Comparison of ENCODE assay signal across 8 cellular contexts in the genomic region with DNA sequence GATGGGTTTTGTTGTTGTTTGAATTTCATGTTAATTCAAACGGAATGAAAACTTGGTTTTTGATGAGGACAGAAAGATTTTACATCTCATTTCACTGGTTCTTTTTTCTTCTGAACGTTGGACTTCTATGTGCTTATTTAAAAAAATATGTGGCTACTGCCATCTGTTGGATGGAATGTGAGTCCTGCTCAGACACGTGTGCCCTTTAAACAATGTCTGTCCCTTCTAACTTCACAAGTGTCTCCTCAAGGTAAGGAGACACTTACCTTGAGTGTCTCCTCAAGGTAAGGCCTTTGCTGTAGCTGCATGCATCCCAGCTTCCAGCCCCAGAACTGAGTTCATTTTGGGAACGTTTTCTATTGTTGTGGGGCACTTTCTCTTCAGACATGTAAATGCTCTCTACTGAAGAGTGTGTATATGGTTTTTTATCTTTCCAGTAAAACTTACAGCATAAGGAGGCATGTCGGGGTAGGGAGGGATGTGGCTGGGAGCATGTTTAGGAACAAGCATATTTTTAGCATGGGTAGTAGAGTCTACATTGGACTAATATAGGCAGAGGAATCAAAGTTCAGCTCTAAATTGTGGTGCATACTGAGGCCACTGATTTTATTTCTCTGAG.
DNase-seq lines count a peak whose midpoint lies in the region; ATAC-seq, FAIRE-seq and TF ChIP-seq lines count a peak whose summit lies in the region.

No MANE protein-coding gene starts in this region.

- H3K27ac Mint-ChIP-seq in mesothelial cell of epicardium, result no peak overlapping the region

- no peaks in the 10 kb centered on the region for H3K36me3 Mint-ChIP-seq in mesothelial cell of epicardium

- no peak overlapping the region for H3K4me3 Mint-ChIP-seq in mesothelial cell of epicardium

- H3K27ac ChIP-seq in coronary artery, result no peak overlapping the region

- DNase-seq in NCI-H2171 treated with DMSO at 0.1 percent for 48 hours (lab: John Stamatoyannopoulos, UW) (peak; percentile 40), NCI-H2171 (lab: John Stamatoyannopoulos, UW) (no peak), NCI-H1092 treated with DMSO at 0.1 percent for 48 hours (lab: John Stamatoyannopoulos, UW) (peak; percentile 56), coronary artery (ENCODE audit: low spot score) (no peak), mesothelial cell of epicardium (ENCODE audit: low spot score in 2 of 2, unreplicated experiment in 2 of 2) (no peak), HTR-8/SVneo (ENCODE audit: insufficient read length, low spot score) (no peak), HPDE6-E6E7 (ENCODE audit: extremely low spot score) (no peak)

- H3K9me3 Mint-ChIP-seq in mesothelial cell of epicardium, result peaks cover 4% of the 10 kb centered on the region

- H3K4me3 ChIP-seq in coronary artery, result peak overlapping the region; percentile 20

- peaks cover 2% of the 10 kb centered on the region for H3K27me3 Mint-ChIP-seq in mesothelial cell of epicardium (ENCODE audit: low read depth)

- FAIRE-seq in HTR-8/SVneo (lab: Jason Lieb, UNC), result no peak

- TF ChIP-seq CTCF in coronary artery (IDR thresholded peaks at IDR 0.05) (peak; percentile 42), mesothelial cell of epicardium (IDR thresholded peaks at IDR 0.05; ENCODE audit: unreplicated experiment) (peak; percentile 32)

- peaks cover 3% of the 10 kb centered on the region for H3K4me1 Mint-ChIP-seq in mesothelial cell of epicardium

- no peak for ATAC-seq in HG03378 (IDR thresholded peaks at IDR 0.05; ENCODE audit: unreplicated experiment)

Comparison
In these comparisons a context has a peak if more than half of its experiments do, and no peak if none do; other contexts are left out.
1. DNase-seq: peak in NCI-H2171 treated with DMSO at 0.1 percent for 48 hours (single experiment) and NCI-H1092 treated with DMSO at 0.1 percent for 48 hours (single experiment); none in NCI-H2171 (single experiment), coronary artery (single experiment), mesothelial cell of epicardium (0 of 2), HTR-8/SVneo (single experiment) and HPDE6-E6E7 (single experiment).